8 cellular contexts compared by ENCODE assay signal in the genomic region with DNA sequence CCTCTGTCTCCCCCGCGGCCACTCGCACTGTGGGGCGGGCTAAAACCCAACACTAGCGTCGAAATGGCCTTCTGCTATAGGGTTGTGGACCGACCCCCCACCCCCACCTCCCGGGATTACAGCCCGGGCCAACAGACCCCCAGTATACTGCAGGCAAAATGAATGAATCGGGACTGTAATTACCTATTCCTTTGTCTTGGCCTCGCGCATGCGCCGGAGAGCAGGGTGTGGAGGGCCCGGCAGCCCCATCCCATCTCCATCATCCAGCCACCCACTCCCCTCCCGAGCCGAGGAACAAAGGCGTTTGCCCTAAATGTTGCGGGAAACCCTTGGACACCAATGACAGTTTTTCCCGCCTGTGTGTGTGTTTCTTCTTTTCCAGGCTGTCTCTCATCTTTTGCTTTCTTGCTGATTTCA. TPM values are rescaled to one million over a fixed set of nuclear protein-coding genes. Genes with fewer than 3 reads are reported as not detected.
DNase-seq lines count a peak whose midpoint lies in the region; ATAC-seq, FAIRE-seq and TF ChIP-seq lines count a peak whose summit lies in the region.

No MANE protein-coding gene starts in this region.

- peak; percentile 62 for DNase-seq in Ammon's horn (ENCODE audit: low spot score)
- DNase-seq in GM12878 (ENCODE audit: low read depth, low spot score), result no peak
- DNase-seq in left kidney (ENCODE audit: low read depth, low spot score), result peak; percentile 94
- DNase-seq in tibial artery, result no peak
- DNase-seq in HCEC 1CT, result no peak
- DNase-seq in NCI-H2029 (lab: John Stamatoyannopoulos, UW), result no peak

- H3K9ac ChIP-seq in KMS-11 (peak overlapping the region; percentile 35; the same call in 1 of the 2 replicates), GM12878 (ENCODE audit: control insufficient read depth, insufficient read depth, low read length) (peak overlapping the region; percentile 82)

- H4K20me1 ChIP-seq in KMS-11 (ENCODE audit: insufficient read depth), result no peaks in the 10 kb centered on the region
- H4K20me1 ChIP-seq in GM12878 (ENCODE audit: control insufficient read depth, insufficient read depth), result no peaks in the 10 kb centered on the region

- no TSS peak for BruUV-seq in GM12878 (replicated peaks; lab: Mats Ljungman, UMichigan)

- H3K36me3 ChIP-seq in KMS-11 (ENCODE audit: insufficient read depth), result no peaks in the 10 kb centered on the region
- no peaks in the 10 kb centered on the region for H3K36me3 ChIP-seq in GM12878 (ENCODE audit: control insufficient read depth in 2 of 2, insufficient read depth in 2 of 2, low read length in 1 of 2)
- no peaks in the 10 kb centered on the region for H3K36me3 ChIP-seq in tibial artery

- TF ChIP-seq CTCF in KMS-11 (conservative IDR thresholded peaks at IDR 0.05; ENCODE audit: low read depth, low read length), result no peak
- no peak for TF ChIP-seq CTCF in GM12878 (IDR thresholded peaks at IDR 0.05 in 2 of 3, conservative IDR thresholded peaks at IDR 0.05 in 1 of 3; ENCODE audit: control insufficient read depth in 2 of 3, extremely low read depth in 1 of 3, insufficient read depth in 1 of 3, low read depth in 3 of 3, low read length in 3 of 3)
- no peak for TF ChIP-seq CTCF in tibial artery (IDR thresholded peaks at IDR 0.05)

- H3K4me2 ChIP-seq in KMS-11 (peak overlapping the region; percentile 92), GM12878 (ENCODE audit: control insufficient read depth, insufficient read depth) (peak overlapping the region; percentile 78)

- intact Hi-C loops in GM12878 (cut with micrococcal nuclease; ENCODE audit: unreplicated experiment), result loop anchor here (1.0 to 10.0 kb wide), 5 partner anchors 60 to 696 kb away; no protein-coding TSS in a partner anchor
- intact Hi-C loops in tibial artery (cut with DNase I; ENCODE audit: low total_unique reads), result loop anchor here (10.0 kb wide), 1 partner anchor 1066 kb away; no protein-coding TSS in a partner anchor

- H2AFZ ChIP-seq in KMS-11 (ENCODE audit: low read depth) (peak overlapping the region; percentile 73; the same call in 1 of the 2 replicates), GM12878 (ENCODE audit: control insufficient read depth, low read depth, low read length) (peak overlapping the region; percentile 52)

- TF ChIP-seq POLR2A in GM12878 (IDR thresholded peaks at IDR 0.05; ENCODE audit: low read depth, low read length), result no peak

- in situ Hi-C loops in GM12878 (cut with MboI), result loop anchor here (5.0 to 10.0 kb wide), 2 partner anchors 896 to 1088 kb away; no protein-coding TSS in a partner anchor

- POLR2A ChIA-PET in GM12878 (lab: Charles Lee), result interaction anchor here (1.0 to 1.4 kb wide), 3 partner anchors 10 to 63 kb away, joined by 3 to 5 read pairs (median 4); no protein-coding TSS in a partner anchor

- TF ChIP-seq RAD21 in GM12878 (IDR thresholded peaks at IDR 0.05; ENCODE audit: insufficient read depth, low read depth, low read length), result no peak

- H3K27me3 ChIP-seq in KMS-11 (ENCODE audit: insufficient read depth, low read depth) (no peaks in the 10 kb centered on the region), GM12878 (replicated peaks in 1 of 2; ENCODE audit: control insufficient read depth in 2 of 2, insufficient read depth in 2 of 2, low read length in 1 of 2) (no peaks in the 10 kb centered on the region), tibial artery (no peaks in the 10 kb centered on the region)

- H3K4me3 ChIP-seq in KMS-11 (IDR thresholded peaks at IDR 0.05; ENCODE audit: insufficient read depth, low read depth, low read length) (no peak overlapping the region), GM12878 (peak overlapping the region; percentile 85), tibial artery (peak overlapping the region; percentile 75 to 76)

- ATAC-seq in GM19035 (IDR thresholded peaks at IDR 0.05; ENCODE audit: unreplicated experiment) (peak; percentile 12), GM12878 (peak; percentile 32)

- SMC1A ChIA-PET in GM12878 (lab: Charles Lee; ENCODE audit: uncharacterized antibody, unreplicated experiment), result interaction anchor here (2.8 to 11.2 kb wide), 3 partner anchors 36 to 97 kb away, joined by 12 to 150 read pairs (median 18); no protein-coding TSS in a partner anchor

- H3K9me3 ChIP-seq in GM12878 (replicated peaks; ENCODE audit: control insufficient read depth, insufficient read depth, low read length), result no peaks in the 10 kb centered on the region
- no peaks in the 10 kb centered on the region for H3K9me3 ChIP-seq in tibial artery

- FAIRE-seq in GM12878 (lab: Jason Lieb, UNC), result no peak

- H3K27ac ChIP-seq in KMS-11, result no peak overlapping the region
- H3K27ac ChIP-seq in GM12878 (ENCODE audit: control insufficient read depth, insufficient read depth), result peak overlapping the region; percentile 41
- H3K27ac ChIP-seq in tibial artery, result peak overlapping the region; percentile 84 to 85

- peaks cover 52% of the 10 kb centered on the region for H3K4me1 ChIP-seq in KMS-11 (ENCODE audit: low read depth, poor library complexity, severe bottlenecking)
- H3K4me1 ChIP-seq in GM12878 (ENCODE audit: control insufficient read depth, insufficient read depth, low read length), result peaks cover 16% of the 10 kb centered on the region
- H3K4me1 ChIP-seq in tibial artery, result peaks cover 0 to 33% (median 17%) of the 10 kb centered on the region in 4 donors

- no peak for TF ChIP-seq EP300 in GM12878 (IDR thresholded peaks at IDR 0.05; ENCODE audit: borderline replicate concordance in 1 of 2, control insufficient read depth in 1 of 2, low read depth in 2 of 2, low read length in 2 of 2)

- peaks cover 33% of the 10 kb centered on the region for H3K79me2 ChIP-seq in KMS-11 (ENCODE audit: insufficient read depth, low read depth)
- H3K79me2 ChIP-seq in GM12878 (ENCODE audit: control insufficient read depth, insufficient read depth, low read length), result peaks cover 63% of the 10 kb centered on the region

- CTCF ChIA-PET in GM12878 (lab: Yijun Ruan, JAX), result interaction anchor here (1.0 kb wide), 1 partner anchor 59 kb away, joined by 3 read pairs; no protein-coding TSS in a partner anchor

- RAD21 ChIA-PET in GM12878 (lab: Charles Lee; ENCODE audit: unreplicated experiment), result interaction anchor here (3.5 to 4.5 kb wide), 2 partner anchors 36 kb away, joined by 13 to 58 read pairs; no protein-coding TSS in a partner anchor

- 3% methylated on average over 20 of the region's 20 CpGs for WGBS in GM12878 (ENCODE audit: insufficient coverage, insufficient replicate concordance, low lambda C conversion rate, missing lambda C conversion rate)

TF ChIP-seq in GM12878, 131 proteins besides CTCF, POLR2A, EP300 and RAD21 (continues in another document):
- TF ChIP-seq NR2C1 (IDR thresholded peaks at IDR 0.05) (no peak), LARP7 (IDR thresholded peaks at IDR 0.05) (0 out of 2 replicates have a peak, but pooled peaks have one; percentile 57), POLR2AphosphoS5 (IDR thresholded peaks at IDR 0.05; ENCODE audit: low read length) (peak; percentile 55; the same call in 1 of the 2 replicates), ZNF274 (IDR thresholded peaks at IDR 0.05; ENCODE audit: insufficient read depth, insufficient read length) (no peak), BRCA1 (IDR thresholded peaks at IDR 0.05; ENCODE audit: low read depth, low read length) (no peak), EED (IDR thresholded peaks at IDR 0.05; ENCODE audit: low read depth) (no peak), IKZF1 (conservative IDR thresholded peaks at IDR 0.05) (peak; percentile 18; the same call in 1 of the 2 replicates), MEF2B (IDR thresholded peaks at IDR 0.05; ENCODE audit: partially characterized antibody, poor library complexity, severe bottlenecking) (peak; percentile 3), NRF1 (conservative IDR thresholded peaks at IDR 0.05; ENCODE audit: low read depth, low read length) (peak; percentile 64), NFIC (IDR thresholded peaks at IDR 0.05; ENCODE audit: low read depth, low read length) (peak; percentile 16; the same call in 1 of the 2 replicates), NKRF (conservative IDR thresholded peaks at IDR 0.05) (no peak), ZNF622 (IDR thresholded peaks at IDR 0.05) (no peak)

RNA-seq across cellular contexts. Expression of gene BASP1, which starts 1.6 kb away (rescaled TPM):
- 26.2 and 27.4 TPM in 2 replicates for total RNA-seq in GM12878 (2013; cell fraction: nucleolus; rRNA removed)
- total RNA-seq in GM12878 (2014; rRNA removed) (123 and 126 TPM in 2 replicates), GM12878 (2014; rRNA removed; fragmentation: Illumina TruSeq; extraction: Trizol) (68.8 and 73.9 TPM in 2 replicates), GM12878 (2021) (190 and 193 TPM in 2 replicates)
- 50.3 TPM for polyA plus RNA-seq in GM12878 (2011; ENCODE audit: low read depth)
- polyA plus RNA-seq in GM12878 (2011; rRNA removed) (158 and 181 TPM in 2 replicates), GM12878 (2014; fragmentation: Illumina TruSeq; extraction: Trizol) (159 and 169 TPM in 2 replicates), GM12878 (2014; fragmentation: Nextera tagmentation; extraction: Ambion mirVana) (10 to 100 TPM; 27.3 to 57.5 TPM), GM12878 (2014; rRNA removed) (185 and 209 TPM in 2 replicates), GM12878 (2016; fragmentation: Nextera tagmentation; extraction: Ambion mirVana) (10 to 100 TPM; 59.0 to 78.7 TPM)
- polyA plus RNA-seq in GM12878 (2011; cell fraction: cytosol; rRNA removed), result 95.6 and 98.7 TPM in 2 replicates
- polyA plus RNA-seq in GM12878 (2011; cell fraction: nucleus; rRNA removed), result 22.4 and 34.3 TPM in 2 replicates
- 66.9 and 79.5 TPM in 2 replicates for polyA plus RNA-seq in GM12878 (2012)
- 28.4 and 35.5 TPM in 2 replicates for polyA minus RNA-seq in GM12878 (2011; rRNA and poly(A)+ RNA removed)
- polyA minus RNA-seq in GM12878 (2011; cell fraction: cytosol; rRNA and poly(A)+ RNA removed), result 26.5 and 29.0 TPM in 2 replicates
- polyA minus RNA-seq in GM12878 (2011; cell fraction: nucleus; rRNA and poly(A)+ RNA removed), result 4.7 and 9.5 TPM in 2 replicates

Comparison
In these comparisons a context has a peak if more than half of its experiments do, and no peak if none do; other contexts are left out.
1. DNase-seq: peak in Ammon's horn (single experiment) and left kidney (single experiment); none in GM12878 (single experiment), tibial artery (0 of 2), HCEC 1CT (single experiment) and NCI-H2029 (single experiment).